8 cellular contexts compared by ENCODE assay signal in genomic region chr16:10256855-10257641, GRCh38.
DNase-seq lines count a peak whose midpoint lies in the region; ATAC-seq, FAIRE-seq and TF ChIP-seq lines count a peak whose summit lies in the region.

No MANE protein-coding gene starts in this region.

- TF ChIP-seq CTCF in Peyer's patch (IDR thresholded peaks at IDR 0.05) (peak; percentile 32 to 86 (median 72)), heart left ventricle (IDR thresholded peaks at IDR 0.05) (peak; percentile 59 to 84 (median 73))

- no peaks in the 10 kb centered on the region for H3K36me3 ChIP-seq in CD8-positive, alpha-beta memory T cell (ENCODE audit: insufficient read depth, low read length)
- H3K36me3 ChIP-seq in HAP-1 (replicated peaks) (no peaks in the 10 kb centered on the region), Peyer's patch (no peaks in the 10 kb centered on the region), heart left ventricle (no peaks in the 10 kb centered on the region), small intestine (ENCODE audit: control insufficient read depth in 2 of 2, insufficient read depth in 2 of 2, low read length in 2 of 2) (no peaks in the 10 kb centered on the region)

- peaks cover 0 to 1% (median 0%) of the 10 kb centered on the region in 3 donors for H3K36me3 Mint-ChIP-seq in CD8-positive, alpha-beta memory T cell

- H3K9me3 Mint-ChIP-seq in CD8-positive, alpha-beta memory T cell: no peaks in the 10 kb centered on the region

- intact Hi-C loops in heart left ventricle (cut with DNase I): loop anchor here in 9 of 10 donors (1.0 to 10.0 kb wide), 8 partner anchors 250 to 480 kb away; no protein-coding TSS in a partner anchor

- H3K27ac Mint-ChIP-seq in CD8-positive, alpha-beta memory T cell: no peak overlapping the region

- H3K9me3 ChIP-seq in CD8-positive, alpha-beta memory T cell (ENCODE audit: low read length): no peaks in the 10 kb centered on the region
- H3K9me3 ChIP-seq in HAP-1 (no peaks in the 10 kb centered on the region), Peyer's patch (no peaks in the 10 kb centered on the region), heart left ventricle (no peaks in the 10 kb centered on the region), small intestine (ENCODE audit: control insufficient read depth, low read depth) (no peaks in the 10 kb centered on the region)

- no peak for TF ChIP-seq POLR2A in Peyer's patch (IDR thresholded peaks at IDR 0.05)
- TF ChIP-seq POLR2A in heart left ventricle (IDR thresholded peaks at IDR 0.05): no peak

- WGBS in heart left ventricle, 4 donors: 21 to 25% (median 23%) methylated on average over 14 to 15 of the region's 15 CpGs
- WGBS in small intestine, 3 donors: 7 to 16% (median 12%) methylated on average over 14 to 15 of the region's 15 CpGs

- ATAC-seq in heart left ventricle (peak in 2 of 4 donors; percentile 58 to 76), GM19455 (IDR thresholded peaks at IDR 0.05; ENCODE audit: unreplicated experiment) (no peak)

- POLR2A ChIA-PET in CD8-positive, alpha-beta memory T cell (lab: Charles Lee): interaction anchor here (1.1 kb wide), 1 partner anchor 480 kb away, joined by 3 read pairs; no protein-coding TSS in a partner anchor

- peaks cover 9% of the 10 kb centered on the region in 3 donors for H3K4me1 Mint-ChIP-seq in CD8-positive, alpha-beta memory T cell

- H3K27ac ChIP-seq in CD8-positive, alpha-beta memory T cell (ENCODE audit: low read depth, low read length): no peak overlapping the region
- H3K27ac ChIP-seq in Peyer's patch (peak overlapping the region in 1 of 4 donors; percentile 36), heart left ventricle (no peak overlapping the region), small intestine (ENCODE audit: low read depth in 1 of 2, low read length in 1 of 2) (peak overlapping the region in 1 of 2 donors; percentile 46)

- in situ Hi-C loops in HAP-1 (cut with MboI; ENCODE audit: low sequenced_read_pairs): loop anchor here (5.0 kb wide), 1 partner anchor 250 kb away; no protein-coding TSS in a partner anchor

- CTCF ChIA-PET in CD8-positive, alpha-beta memory T cell (lab: Charles Lee): interaction anchor here (0.7 to 3.2 kb wide), 8 partner anchors 9 to 481 kb away, joined by 3 to 16 read pairs (median 4); no protein-coding TSS in a partner anchor

- no peak overlapping the region for H3K4me3 ChIP-seq in CD8-positive, alpha-beta memory T cell (ENCODE audit: low read length)
- H3K4me3 ChIP-seq in HAP-1 (no peak overlapping the region), Peyer's patch (peak overlapping the region in 1 of 4 donors; percentile 24), heart left ventricle (no peak overlapping the region), small intestine (ENCODE audit: low read depth in 1 of 2, low read length in 2 of 2) (no peak overlapping the region)

- H3K27me3 ChIP-seq in CD8-positive, alpha-beta memory T cell (ENCODE audit: insufficient read depth, low read length, poor library complexity, severe bottlenecking): no peaks in the 10 kb centered on the region
- H3K27me3 ChIP-seq in HAP-1 (ENCODE audit: low read depth) (no peaks in the 10 kb centered on the region), Peyer's patch (no peaks in the 10 kb centered on the region), heart left ventricle (peaks cover 0 to 15% (median 0%) of the 10 kb centered on the region in 9 donors), small intestine (ENCODE audit: control insufficient read depth in 2 of 2, insufficient read depth in 2 of 2, low read length in 2 of 2) (no peaks in the 10 kb centered on the region)

- no peak for FAIRE-seq in small intestine (lab: Jason Lieb, UNC)

- H3K4me3 Mint-ChIP-seq in CD8-positive, alpha-beta memory T cell: no peak overlapping the region

- H3K27me3 Mint-ChIP-seq in CD8-positive, alpha-beta memory T cell: peaks cover 4 to 15% of the 10 kb centered on the region in 2 donors

- peak; percentile 2 to 54 (median 36) for DNase-seq in CD8-positive, alpha-beta memory T cell
- peak; percentile 48 to 59 for DNase-seq in HAP-1 (ENCODE audit: low spot score in 2 of 2)
- peak; percentile 44 to 63 (median 61) for DNase-seq in Peyer's patch
- peak; percentile 30 for DNase-seq in activated gamma-delta T cell treated with Interleukin-2 at 50 U/mL for 16 hours
- DNase-seq in heart left ventricle: peak in 2 of 5 donors; percentile 25 to 27
- peak; percentile 80 for DNase-seq in small intestine
- no peak for DNase-seq in inferior parietal cortex (ENCODE audit: extremely low spot score)

- H3K4me1 ChIP-seq in CD8-positive, alpha-beta memory T cell (ENCODE audit: insufficient read depth, low read length): peaks cover 4% of the 10 kb centered on the region
- H3K4me1 ChIP-seq in HAP-1: no peaks in the 10 kb centered on the region
- no peaks in the 10 kb centered on the region for H3K4me1 ChIP-seq in Peyer's patch
- H3K4me1 ChIP-seq in heart left ventricle: peaks cover 0 to 11% (median 0%) of the 10 kb centered on the region in 12 donors
- H3K4me1 ChIP-seq in small intestine (ENCODE audit: control insufficient read depth in 2 of 2, insufficient read depth in 1 of 2, low read depth in 1 of 2, low read length in 1 of 2): no peaks in the 10 kb centered on the region
